In genomic region chr17:48181653-48182052, GRCh38 we compare ENCODE assay signal across 8 cellular contexts.
DNase-seq lines count a peak whose midpoint lies in the region; ATAC-seq and TF ChIP-seq lines count a peak whose summit lies in the region.

No MANE protein-coding gene starts in this region.

- in situ Hi-C loops in Caki2 (cut with HindIII; ENCODE audit: low pct_unique_long_range_greater_than_20kb, low sequenced_read_pairs): no loop called here

- DNase-seq in Caki2 (ENCODE audit: low read depth) (peak; percentile 14), HEK293T (ENCODE audit: extremely low spot score) (peak; percentile 66), SK-N-DZ (ENCODE audit: low spot score) (peak; percentile 18), kidney epithelial cell (ENCODE audit: low read depth) (no peak), SKM-1 treated with dmso at 0.1 percent for 144 hours (lab: John Stamatoyannopoulos, UW; ENCODE audit: unreplicated experiment) (no peak), GM03348 (ENCODE audit: low spot score) (no peak)

- POLR2A ChIA-PET in HEK293T (lab: Yijun Ruan, JAX): interaction anchor here (0.6 kb wide), 1 partner anchor 547 kb away, joined by 4 read pairs; the partner anchor contains the start of gene HOXB13

- peak; percentile 77 for TF ChIP-seq CTCF in kidney epithelial cell (IDR thresholded peaks at IDR 0.05; ENCODE audit: insufficient read depth, low read length, poor library complexity, severe bottlenecking)

- ATAC-seq in HG03565 (IDR thresholded peaks at IDR 0.05; ENCODE audit: unreplicated experiment) (no peak), HG02610 (IDR thresholded peaks at IDR 0.05; ENCODE audit: unreplicated experiment) (no peak)

- CTCF ChIA-PET in HEK293T (lab: Yijun Ruan, JAX): interaction anchor here (0.5 to 2.2 kb wide), 6 partner anchors 11 to 149 kb away, joined by 3 to 9 read pairs (median 4); no protein-coding TSS in a partner anchor

- no peak overlapping the region for H3K4me3 ChIP-seq in kidney epithelial cell (ENCODE audit: low read depth, low read length)

- H3K27me3 ChIP-seq in kidney epithelial cell (ENCODE audit: control insufficient read depth, insufficient read depth, low read length): no peaks in the 10 kb centered on the region

- H3K36me3 ChIP-seq in kidney epithelial cell (ENCODE audit: control insufficient read depth, insufficient read depth, low read length): no peaks in the 10 kb centered on the region

TF ChIP-seq in HEK293T, 16 proteins besides CTCF, POLR2A, EP300 and RAD21:
- no peak for TF ChIP-seq BHLHE40 (IDR thresholded peaks at IDR 0.05; ENCODE audit: borderline replicate concordance)
- TF ChIP-seq L3MBTL2 (conservative IDR thresholded peaks at IDR 0.05): no peak
- TF ChIP-seq ELF4 (IDR thresholded peaks at IDR 0.05): no peak
- no peak for TF ChIP-seq FOXA1 (IDR thresholded peaks at IDR 0.05)
- TF ChIP-seq FOXM1 (IDR thresholded peaks at IDR 0.05; ENCODE audit: borderline replicate concordance): no peak
- TF ChIP-seq SUZ12 (IDR thresholded peaks at IDR 0.05): no peak
- no peak for TF ChIP-seq HDGF (IDR thresholded peaks at IDR 0.05; ENCODE audit: borderline replicate concordance)
- no peak for TF ChIP-seq LEF1 (IDR thresholded peaks at IDR 0.05; ENCODE audit: borderline replicate concordance)
- TF ChIP-seq, protein P1, sequence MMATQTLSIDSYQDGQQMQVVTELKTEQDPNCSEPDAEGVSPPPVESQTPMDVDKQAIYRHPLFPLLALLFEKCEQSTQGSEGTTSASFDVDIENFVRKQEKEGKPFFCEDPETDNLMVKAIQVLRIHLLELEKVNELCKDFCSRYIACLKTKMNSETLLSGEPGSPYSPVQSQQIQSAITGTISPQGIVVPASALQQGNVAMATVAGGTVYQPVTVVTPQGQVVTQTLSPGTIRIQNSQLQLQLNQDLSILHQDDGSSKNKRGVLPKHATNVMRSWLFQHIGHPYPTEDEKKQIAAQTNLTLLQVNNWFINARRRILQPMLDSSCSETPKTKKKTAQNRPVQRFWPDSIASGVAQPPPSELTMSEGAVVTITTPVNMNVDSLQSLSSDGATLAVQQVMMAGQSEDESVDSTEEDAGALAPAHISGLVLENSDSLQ (IDR thresholded peaks at IDR 0.05): no peak
- TF ChIP-seq TARDBP (IDR thresholded peaks at IDR 0.05): no peak
- TF ChIP-seq ARNT (IDR thresholded peaks at IDR 0.05): no peak
- no peak for TF ChIP-seq NFRKB (IDR thresholded peaks at IDR 0.05)

Comparison
In these comparisons a context has a peak if more than half of its experiments do, and no peak if none do; other contexts are left out.
1. DNase-seq: peak in Caki2 (single experiment), HEK293T (single experiment) and SK-N-DZ (single experiment); none in kidney epithelial cell (single experiment), SKM-1 treated with dmso at 0.1 percent for 144 hours (single experiment) and GM03348 (single experiment).